ENCODE assay signal across 26 cellular contexts in genomic region chr2:233280114-233280693, GRCh38. TPM values are rescaled to one million over a fixed set of nuclear protein-coding genes. Genes with fewer than 3 reads are reported as not detected.
DNase-seq lines count a peak whose midpoint lies in the region; ATAC-seq and TF ChIP-seq lines count a peak whose summit lies in the region.
"Had no signal": no experiment of that assay in that cellular context is flagged by ENCODE, and none has a peak within 500 bp of the region (broad histone marks: within the 10 kb centered on the region; RNA-seq: fewer than 3 reads in every experiment).

No MANE protein-coding gene starts in this region.

- no peak overlapping the region for H3K4me3 ChIP-seq in endodermal cell (ENCODE audit: low read length)
- H3K4me3 ChIP-seq: GM23248 had no signal

- H3K36me3 ChIP-seq in endodermal cell (ENCODE audit: control insufficient read depth, insufficient read depth, low read length), result peaks cover 86% of the 10 kb centered on the region

- TF ChIP-seq CTCF in endodermal cell (conservative IDR thresholded peaks at IDR 0.05), result no peak

- no peak for ATAC-seq in stimulated activated naive CD8-positive, alpha-beta T cell treated with anti-CD3 and anti-CD28 coated beads, Interleukin-15, amount 100 ng/mL, for 72 hours
- no peak for ATAC-seq in T-cell (replicated peaks in 1 of 4)
- ATAC-seq: activated CD4-positive, CD25-positive, alpha-beta regulatory T cell treated with anti-CD3 and anti-CD28 coated beads, Interleukin-2, amount 50 U/mL, for 24 hours had no signal

- H3K9me3 Mint-ChIP-seq in stimulated activated naive CD8-positive, alpha-beta T cell treated with anti-CD3 and anti-CD28 coated beads, Interleukin-15, Interleukin-2, amounts not matched to agents 100 ng/mL and 50 ng/mL, for 24 hours, result no peaks in the 10 kb centered on the region
- H3K9me3 Mint-ChIP-seq in stimulated activated naive CD8-positive, alpha-beta T cell treated with anti-CD3 and anti-CD28 coated beads, Interleukin-15, amount 100 ng/mL, for 72 hours, result no peaks in the 10 kb centered on the region
- H3K9me3 Mint-ChIP-seq in T-cell (no peaks in the 10 kb centered on the region), endodermal cell (no peaks in the 10 kb centered on the region)

- WGBS in endodermal cell (ENCODE audit: insufficient coverage in 1 of 2, insufficient read length in 1 of 2), 2 experiments, result 80 to 95% methylated on average over 1 to 4 of the region's 4 CpGs

- no peaks in the 10 kb centered on the region for H3K9me3 ChIP-seq in endodermal cell (ENCODE audit: control insufficient read depth, low read length)

- no peaks in the 10 kb centered on the region for H3K27me3 Mint-ChIP-seq in stimulated activated naive CD8-positive, alpha-beta T cell treated with anti-CD3 and anti-CD28 coated beads, Interleukin-15, Interleukin-2, amounts not matched to agents 100 ng/mL and 50 ng/mL, for 24 hours
- H3K27me3 Mint-ChIP-seq in stimulated activated naive CD8-positive, alpha-beta T cell treated with anti-CD3 and anti-CD28 coated beads, Interleukin-15, amount 100 ng/mL, for 72 hours, result no peaks in the 10 kb centered on the region
- no peaks in the 10 kb centered on the region for H3K27me3 Mint-ChIP-seq in T-cell
- H3K27me3 Mint-ChIP-seq in endodermal cell (ENCODE audit: insufficient read depth), result no peaks in the 10 kb centered on the region

- H3K36me3 Mint-ChIP-seq in stimulated activated naive CD8-positive, alpha-beta T cell treated with anti-CD3 and anti-CD28 coated beads, Interleukin-15, Interleukin-2, amounts not matched to agents 100 ng/mL and 50 ng/mL, for 24 hours (ENCODE audit: low read depth), result peaks cover 86% of the 10 kb centered on the region
- peaks cover 63% of the 10 kb centered on the region for H3K36me3 Mint-ChIP-seq in T-cell
- peaks cover 63% of the 10 kb centered on the region for H3K36me3 Mint-ChIP-seq in endodermal cell (ENCODE audit: low read depth)

- peak overlapping the region; percentile 7 for H3K27ac Mint-ChIP-seq in stimulated activated naive CD8-positive, alpha-beta T cell treated with anti-CD3 and anti-CD28 coated beads, Interleukin-15, Interleukin-2, amounts not matched to agents 100 ng/mL and 50 ng/mL, for 24 hours
- peak overlapping the region in 1 of 2 donors; percentile 81 for H3K27ac Mint-ChIP-seq in stimulated activated naive CD8-positive, alpha-beta T cell treated with anti-CD3 and anti-CD28 coated beads, Interleukin-15, amount 100 ng/mL, for 72 hours
- peak overlapping the region; percentile 56 to 68 for H3K27ac Mint-ChIP-seq in T-cell
- peak overlapping the region; percentile 20 for H3K27ac Mint-ChIP-seq in endodermal cell

- CTCF ChIA-PET in T-cell (lab: Charles Lee), result interaction anchor here (0.6 to 1.5 kb wide), 3 partner anchors 12 to 1567 kb away, joined by 3 to 4 read pairs (median 4); no protein-coding TSS in a partner anchor

- DNase-seq in stimulated activated naive CD8-positive, alpha-beta T cell treated with anti-CD3 and anti-CD28 coated beads, Interleukin-15, amount 100 ng/mL, for 72 hours, result no peak
- DNase-seq in T-cell (no peak), endodermal cell (no peak), NCI-H2107 (lab: John Stamatoyannopoulos, UW) (no peak), NCI-H446 treated with DMSO at 0.1 percent for 48 hours (lab: John Stamatoyannopoulos, UW) (no peak), HPDE6-E6E7 (ENCODE audit: extremely low spot score) (no peak), GOT3 (lab: John Stamatoyannopoulos, UW) (no peak)
- DNase-seq: activated CD8-positive, alpha-beta memory T cell treated with anti-CD3 and anti-CD28 coated beads, Interleukin-2, amount 50 U/mL, for 4 hours; activated naive CD4-positive, alpha-beta T cell treated with Interleukin-2 at 50 U/mL for 16 hours; Calu3; glutamatergic neuron; GM23248; NCI-H1417; NCI-H526 treated with DMSO at 0.1 percent for 48 hours; nucleus accumbens; retina; SHP77; stimulated activated CD4-positive, alpha-beta T cell treated with anti-CD3 and anti-CD28 coated beads, Interleukin-12 subunit alpha, Interleukin-12 subunit beta, amount 100 ng/mL, for 4 hours; stimulated activated CD8-positive, alpha-beta memory T cell treated with anti-CD3 and anti-CD28 coated beads, Interleukin-4, amount 100 ng/mL, for 48 hours; T-helper 2 cell had no signal

- H3K27me3 ChIP-seq in endodermal cell (ENCODE audit: control insufficient read depth, insufficient read depth, low read length, poor library complexity, severe bottlenecking), result no peaks in the 10 kb centered on the region

- H3K27ac ChIP-seq in endodermal cell (ENCODE audit: low read depth, low read length), result no peak overlapping the region
- H3K27ac ChIP-seq: GM23248 had no signal

- H3K4me1 Mint-ChIP-seq in stimulated activated naive CD8-positive, alpha-beta T cell treated with anti-CD3 and anti-CD28 coated beads, Interleukin-15, Interleukin-2, amounts not matched to agents 100 ng/mL and 50 ng/mL, for 24 hours (ENCODE audit: low read depth), result peaks cover 24% of the 10 kb centered on the region
- H3K4me1 Mint-ChIP-seq in stimulated activated naive CD8-positive, alpha-beta T cell treated with anti-CD3 and anti-CD28 coated beads, Interleukin-15, amount 100 ng/mL, for 72 hours, result peaks cover 18% of the 10 kb centered on the region
- H3K4me1 Mint-ChIP-seq in T-cell (peaks cover 25 to 38% (median 33%) of the 10 kb centered on the region in 3 donors), endodermal cell (no peaks in the 10 kb centered on the region)

- POLR2A ChIA-PET in T-cell (lab: Charles Lee), result interaction anchor here (0.6 to 0.8 kb wide), 2 partner anchors 16 to 529 kb away, joined by 3 to 7 read pairs; no protein-coding TSS in a partner anchor

- H3K4me1 ChIP-seq in endodermal cell (ENCODE audit: control insufficient read depth, insufficient read depth, low read length), result no peaks in the 10 kb centered on the region

- H3K9ac ChIP-seq in endodermal cell (ENCODE audit: extremely low read depth, low read length, poor library complexity, severe bottlenecking), result no peak overlapping the region
- H3K9ac ChIP-seq: GM23248 had no signal

- H3K4me3 Mint-ChIP-seq in stimulated activated naive CD8-positive, alpha-beta T cell treated with anti-CD3 and anti-CD28 coated beads, Interleukin-15, Interleukin-2, amounts not matched to agents 100 ng/mL and 50 ng/mL, for 24 hours, result no peak overlapping the region
- H3K4me3 Mint-ChIP-seq in stimulated activated naive CD8-positive, alpha-beta T cell treated with anti-CD3 and anti-CD28 coated beads, Interleukin-15, amount 100 ng/mL, for 72 hours, result no peak overlapping the region
- H3K4me3 Mint-ChIP-seq in T-cell, result no peak overlapping the region
- no peak overlapping the region for H3K4me3 Mint-ChIP-seq in endodermal cell

RNA-seq across cellular contexts. Expression of gene SAG, which starts 27.4 kb away (rescaled TPM):
- total RNA-seq in T-cell (under 1 TPM in 2 of 5 donors, not detected in 3; 0.03 to 0.37 TPM), endodermal cell (not detected)
- polyA plus RNA-seq in endodermal cell (2013, experiment 1 of 2), result not detected
- polyA plus RNA-seq in endodermal cell (2013, experiment 2 of 2), result not detected
- total RNA-seq: Calu3, fibroblast of lung, GM23248, LHCN-M2, liver, temporal lobe had no signal
- polyA plus RNA-seq: fibroblast of lung, GM23248, liver had no signal

RNA-seq across cellular contexts. Expression of gene ATG16L1, which starts 28.7 kb away (rescaled TPM):
- total RNA-seq in T-cell (100 to 1,000 TPM in 1 of 5 donors, 10 to 100 TPM in 4; 73.9 to 117 (median 83.4) TPM), endodermal cell (10 to 100 TPM; 29.6 to 31.6 TPM)
- 14.3 TPM for polyA plus RNA-seq in endodermal cell (2013, experiment 1 of 2)
- polyA plus RNA-seq in endodermal cell (2013, experiment 2 of 2), result 13.9 TPM
